14 cellular contexts compared by ENCODE assay signal in genomic region chr16:88999457-89000206, GRCh38. TPM values are rescaled to one million over a fixed set of nuclear protein-coding genes. Genes with fewer than 3 reads are reported as not detected.
DNase-seq lines count a peak whose midpoint lies in the region; ATAC-seq and TF ChIP-seq lines count a peak whose summit lies in the region.
"Had no signal": no experiment of that assay in that cellular context is flagged by ENCODE, and none has a peak within 500 bp of the region (broad histone marks: within the 10 kb centered on the region; RNA-seq: fewer than 3 reads in every experiment).

No MANE protein-coding gene starts in this region.

- no peak overlapping the region for H4K8ac ChIP-seq in H9 (replicated peaks; ENCODE audit: insufficient read length, low read depth, low read length)

- no peak overlapping the region for H2BK20ac ChIP-seq in H9 (ENCODE audit: low read depth, low read length, poor library complexity, severe bottlenecking)

- H3K27ac ChIP-seq in H9 (ENCODE audit: insufficient read length, low read depth, low read length) (no peak overlapping the region), spleen (peak overlapping the region in 7 of 8 donors; percentile 41 to 67 (median 58))
- H3K27ac ChIP-seq: heart left ventricle had no signal

- intact Hi-C loops in spleen (cut with DNase I; ENCODE audit: low total_unique reads): no loop called here

- peaks cover 9% of the 10 kb centered on the region for H3K9me3 ChIP-seq in H9 (ENCODE audit: control insufficient read depth, low read depth, low read length)
- peaks cover 0 to 46% (median 35%) of the 10 kb centered on the region in 8 donors for H3K9me3 ChIP-seq in spleen

- H3K18ac ChIP-seq in H9 (ENCODE audit: insufficient read length, low read depth, low read length): no peak overlapping the region

- H3K27ac Mint-ChIP-seq in H9 (peak overlapping the region in 2 of 3 experiments; percentile 16 to 74; a peak in 2 of 7 replicates), T-cell (peak overlapping the region; percentile 25 to 89)
- peak overlapping the region; percentile 26 for H3K27ac Mint-ChIP-seq in activated naive CD8-positive, alpha-beta T cell treated with anti-CD3 and anti-CD28 coated beads for 36 hours

- no peaks in the 10 kb centered on the region for H4K20me1 ChIP-seq in H9 (ENCODE audit: control insufficient read depth, insufficient read depth, insufficient read length)

- ATAC-seq in T-cell (replicated peaks in 1 of 4): peak; percentile 43 to 87 (median 60)
- ATAC-seq: heart left ventricle had no signal

- H3K36me3 ChIP-seq in spleen: no peaks in the 10 kb centered on the region
- H3K36me3 ChIP-seq: heart left ventricle had no signal

- no peaks in the 10 kb centered on the region for H3K23me2 ChIP-seq in H9 (ENCODE audit: insufficient read length, low read depth, low read length, poor library complexity, severe bottlenecking)

- H3K4me2 ChIP-seq in H9 (ENCODE audit: insufficient read depth, insufficient read length, low read length): peak overlapping the region; percentile 8

- no peak overlapping the region for H2AK5ac ChIP-seq in H9 (ENCODE audit: insufficient read length, low read length)

- no peak overlapping the region for H3K4ac ChIP-seq in H9 (ENCODE audit: low read depth, low read length)

- H2BK5ac ChIP-seq in H9 (ENCODE audit: insufficient read length, low read length): no peak overlapping the region

- no peak for TF ChIP-seq POLR2A in spleen (IDR thresholded peaks at IDR 0.05)

- H2BK15ac ChIP-seq in H9 (ENCODE audit: low read depth, low read length): no peak overlapping the region

- H3K4me1 Mint-ChIP-seq in H9: peaks cover 14 to 32% of the 10 kb centered on the region in 2 experiments
- H3K4me1 Mint-ChIP-seq in T-cell: peaks cover 17 to 27% (median 19%) of the 10 kb centered on the region in 3 donors
- H3K4me1 Mint-ChIP-seq in activated naive CD8-positive, alpha-beta T cell treated with anti-CD3 and anti-CD28 coated beads for 36 hours: peaks cover 15% of the 10 kb centered on the region

- H3K4me3 Mint-ChIP-seq in H9 (peak overlapping the region; percentile 38 to 72; a peak in 4 of 5 replicates), T-cell (peak overlapping the region; percentile 56 to 59 (median 57))
- H3K4me3 Mint-ChIP-seq in activated naive CD8-positive, alpha-beta T cell treated with anti-CD3 and anti-CD28 coated beads for 36 hours: no peak overlapping the region

- H3K14ac ChIP-seq in H9 (ENCODE audit: insufficient read depth, low read length): no peak overlapping the region

- H3K23ac ChIP-seq in H9 (ENCODE audit: insufficient read length, low read depth, low read length): no peak overlapping the region

- TF ChIP-seq CTCF in H9 (conservative IDR thresholded peaks at IDR 0.05): no peak
- TF ChIP-seq CTCF in spleen (IDR thresholded peaks at IDR 0.05 in 8 of 11, conservative IDR thresholded peaks at IDR 0.05 in 3 of 11): no peak

- no peak overlapping the region for H2AFZ ChIP-seq in H9 (ENCODE audit: low read length)

- DNase-seq in H9: peak; percentile 66
- peak in 21 of 34 experiments; percentile 5 to 57 (median 20) for DNase-seq in T-cell
- DNase-seq in activated naive CD8-positive, alpha-beta T cell treated with anti-CD3 and anti-CD28 coated beads for 36 hours: peak; percentile 58
- DNase-seq in spleen: no peak
- DNase-seq in ecto neural progenitor cell (ENCODE audit: low spot score): no peak
- DNase-seq in NCI-H774 (lab: John Stamatoyannopoulos, UW): no peak
- DNase-seq in anterior cingulate cortex (lab: John Stamatoyannopoulos, UW): no peak
- no peak for DNase-seq in NCI-H510A treated with DMSO at 0.1 percent for 48 hours (lab: John Stamatoyannopoulos, UW)
- DNase-seq: Calu3; effector memory CD4-positive, alpha-beta T cell; heart left ventricle; mesenchymal stem cell; NCI-H1436 treated with DMSO at 0.1 percent for 48 hours had no signal

- no peaks in the 10 kb centered on the region for H3K79me1 ChIP-seq in H9 (ENCODE audit: insufficient read depth, low read depth, low read length, poor library complexity, severe bottlenecking)

- H2BK12ac ChIP-seq in H9 (ENCODE audit: insufficient read length, low read depth, low read length): no peak overlapping the region

- H3K27me3 Mint-ChIP-seq in H9 (ENCODE audit: low read depth) (peaks cover 43% of the 10 kb centered on the region), T-cell (peaks cover 8 to 24% of the 10 kb centered on the region in 2 donors)
- peaks cover 38% of the 10 kb centered on the region for H3K27me3 Mint-ChIP-seq in activated naive CD8-positive, alpha-beta T cell treated with anti-CD3 and anti-CD28 coated beads for 36 hours

- peak overlapping the region in 1 of 8 donors; percentile 28 for H3K4me3 ChIP-seq in spleen
- H3K4me3 ChIP-seq: heart left ventricle had no signal

- H3K79me2 ChIP-seq in H9 (ENCODE audit: insufficient read depth, low read length): no peaks in the 10 kb centered on the region

- no peak overlapping the region for H4K5ac ChIP-seq in H9 (ENCODE audit: insufficient read length, low read depth, low read length)

- WGBS in H9 (ENCODE audit: extremely low coverage, insufficient read length, low lambda C conversion rate): no CpG with 5 or more reads among the region's 39 CpGs
- WGBS in spleen, 5 donors: 52 to 64% (median 59%) methylated on average over 17 to 25 of the region's 39 CpGs

- H3K36me3 Mint-ChIP-seq in H9 (ENCODE audit: insufficient read depth in 1 of 3, low read depth in 3 of 3): peaks cover 0 to 28% (median 13%) of the 10 kb centered on the region in 3 experiments
- peaks cover 3% of the 10 kb centered on the region for H3K36me3 Mint-ChIP-seq in T-cell
- H3K36me3 Mint-ChIP-seq in activated naive CD8-positive, alpha-beta T cell treated with anti-CD3 and anti-CD28 coated beads for 36 hours: no peaks in the 10 kb centered on the region

- CTCF ChIA-PET in T-cell (lab: Charles Lee): no interaction called here

- no peak overlapping the region for H4K91ac ChIP-seq in H9 (ENCODE audit: insufficient read length, low read depth, low read length)

- H3K4me1 ChIP-seq in H9 (ENCODE audit: insufficient read depth, low read length): no peaks in the 10 kb centered on the region
- peaks cover 5 to 29% (median 17%) of the 10 kb centered on the region in 6 donors for H3K4me1 ChIP-seq in spleen

- H2BK120ac ChIP-seq in H9 (ENCODE audit: low read depth, low read length, poor library complexity, severe bottlenecking): no peak overlapping the region

- H3K9ac ChIP-seq in H9 (ENCODE audit: extremely low read depth, insufficient read length, low read length): no peak overlapping the region

- no peak overlapping the region for H3K56ac ChIP-seq in H9 (ENCODE audit: insufficient read length, low read depth, low read length)

- H3K27me3 ChIP-seq in H9 (ENCODE audit: insufficient read depth, low read length): peaks cover 2% of the 10 kb centered on the region; the same call in 1 of the 2 replicates
- H3K27me3 ChIP-seq in spleen (replicated peaks in 1 of 7): peaks cover 0 to 49% (median 8%) of the 10 kb centered on the region in 7 donors

- POLR2A ChIA-PET in T-cell (lab: Charles Lee): no interaction called here

- H3T11ph ChIP-seq in H9 (ENCODE audit: low read length): no peak overlapping the region

- H3K9me3 Mint-ChIP-seq in H9 (peaks cover 27 to 38% of the 10 kb centered on the region in 2 experiments), T-cell (peaks cover 0 to 8% (median 3%) of the 10 kb centered on the region in 3 donors)
- peaks cover 11% of the 10 kb centered on the region for H3K9me3 Mint-ChIP-seq in activated naive CD8-positive, alpha-beta T cell treated with anti-CD3 and anti-CD28 coated beads for 36 hours

RNA-seq across cellular contexts. Expression of gene CBFA2T3, which starts 22.6 kb away (rescaled TPM):
- total RNA-seq in H9 (2021) (2.8 and 2.9 TPM in 2 replicates), T-cell (1 to 10 TPM; 2.0 to 4.0 (median 2.1) TPM), spleen (10 to 100 TPM; 10.5 to 59.8 (median 56.3) TPM)
- under 1 TPM; 0.28 to 0.56 TPM for total RNA-seq in activated naive CD8-positive, alpha-beta T cell treated with anti-CD3 and anti-CD28 coated beads for 36 hours
- 10 to 100 TPM in 2 of 3 donors, 1 to 10 TPM in 1; 8.4 to 25.1 (median 14.3) TPM for polyA plus RNA-seq in spleen
- total RNA-seq: Calu3, renal cortical epithelial cell had no signal

Comparison
In these comparisons a context has a peak if more than half of its experiments do, and no peak if none do; other contexts are left out.
1. DNase-seq: peak in H9 (single experiment), T-cell (21 of 34) and activated naive CD8-positive, alpha-beta T cell treated with anti-CD3 and anti-CD28 coated beads for 36 hours (single experiment); none in spleen (single experiment), ecto neural progenitor cell (single experiment), NCI-H774 (single experiment), anterior cingulate cortex (0 of 58) and NCI-H510A treated with DMSO at 0.1 percent for 48 hours (single experiment).
2. Peak in every context shown above with its lines, with median percentiles within 50 percentile points of each other: H3K27ac Mint-ChIP-seq.